27 cellular contexts compared by ENCODE assay signal in genomic region chr14:49934638-49935037, GRCh38. TPM values are rescaled to one million over a fixed set of nuclear protein-coding genes. Genes with fewer than 3 reads are reported as not detected.
DNase-seq lines count a peak whose midpoint lies in the region; ATAC-seq, FAIRE-seq and TF ChIP-seq lines count a peak whose summit lies in the region.
"Had no signal": no experiment of that assay in that cellular context is flagged by ENCODE, and none has a peak within 500 bp of the region (broad histone marks: within the 10 kb centered on the region; RNA-seq: fewer than 3 reads in every experiment).

No MANE protein-coding gene starts in this region.

- RAD21 ChIA-PET in HCT116 (lab: Charles Lee; ENCODE audit: low non-redundant PET in 1 of 2, low total read pairs in 2 of 2, uncharacterized antibody in 2 of 2, unreplicated experiment in 2 of 2): no interaction called here

- no peak overlapping the region for H3K4me3 ChIP-seq in A549
- no peak overlapping the region for H3K4me3 ChIP-seq in HCT116 (replicated peaks in 1 of 2; ENCODE audit: low read depth in 1 of 2, low read length in 2 of 2)
- H3K4me3 ChIP-seq in left lung: no peak overlapping the region
- H3K4me3 ChIP-seq: coronary artery, spleen had no signal

- ATAC-seq in A549: no peak
- no peak for ATAC-seq in HCT116
- peak; percentile 71 for ATAC-seq in left lung
- ATAC-seq: Right ventricle myocardium inferior; stimulated activated effector memory CD8-positive, alpha-beta T cell treated with anti-CD3 and anti-CD28 coated beads, Interleukin-12 subunit alpha, Interleukin-12 subunit beta, amount 100 ng/mL, for 72 hours had no signal

- TF ChIP-seq POLR2A in A549 (IDR thresholded peaks at IDR 0.05; ENCODE audit: low read length) (no peak), HCT116 (IDR thresholded peaks at IDR 0.05; ENCODE audit: borderline replicate concordance, extremely low read depth, insufficient read depth, insufficient read length) (no peak), H54 (IDR thresholded peaks at IDR 0.05; ENCODE audit: low read depth, low read length) (no peak)

- intact Hi-C loops in HCT116 (cut with micrococcal nuclease) (no loop called here), left lung (cut with DNase I) (no loop called here)
- intact Hi-C loops in dendritic cell treated with granulocyte-macrophage colony-stimulating factor and Interleukin-4, amounts not matched to agents 40 ng/mL and 50 ng/mL, for 4 days (cut with micrococcal nuclease): loop anchor here (5.0 kb wide), 2 partner anchors 37 to 38 kb away; no protein-coding TSS in a partner anchor

- no peak overlapping the region for H3K4me3 Mint-ChIP-seq in dendritic cell treated with granulocyte-macrophage colony-stimulating factor and Interleukin-4, amounts not matched to agents 40 ng/mL and 50 ng/mL, for 4 days
- no peak overlapping the region for H3K4me3 Mint-ChIP-seq in activated CD4-positive, alpha-beta memory T cell treated with anti-CD3 and anti-CD28 coated beads, Interleukin-2, amount 10 ng/mL, durations not matched to agents 7 days and 5 days
- H3K4me3 Mint-ChIP-seq: activated naive CD4-positive, alpha-beta T cell treated with anti-CD3 and anti-CD28 coated beads, Interleukin-2, amount 10 ng/mL, durations not matched to agents 7 days and 5 days; naive B cell; stimulated activated effector memory CD8-positive, alpha-beta T cell treated with anti-CD3 and anti-CD28 coated beads, Interleukin-12 subunit alpha, Interleukin-12 subunit beta, amount 100 ng/mL, for 72 hours had no signal

- H3K27ac Mint-ChIP-seq in dendritic cell treated with granulocyte-macrophage colony-stimulating factor and Interleukin-4, amounts not matched to agents 40 ng/mL and 50 ng/mL, for 4 days: peak overlapping the region; percentile 67
- no peak overlapping the region for H3K27ac Mint-ChIP-seq in activated CD4-positive, alpha-beta memory T cell treated with anti-CD3 and anti-CD28 coated beads, Interleukin-2, amount 10 ng/mL, durations not matched to agents 7 days and 5 days
- H3K27ac Mint-ChIP-seq: activated naive CD4-positive, alpha-beta T cell treated with anti-CD3 and anti-CD28 coated beads, Interleukin-2, amount 10 ng/mL, durations not matched to agents 7 days and 5 days; naive B cell; stimulated activated effector memory CD8-positive, alpha-beta T cell treated with anti-CD3 and anti-CD28 coated beads, Interleukin-12 subunit alpha, Interleukin-12 subunit beta, amount 100 ng/mL, for 72 hours had no signal

- DNase-seq in A549 (ENCODE audit: low read depth in 1 of 2, low spot score in 1 of 2) (no peak), HCT116 (ENCODE audit: low read depth, low spot score) (no peak), left lung (no peak), H54 (ENCODE audit: insufficient read length, low spot score) (no peak), HTR-8/SVneo (ENCODE audit: insufficient read length, low spot score) (no peak)
- DNase-seq in activated CD4-positive, alpha-beta memory T cell treated with anti-CD3 and anti-CD28 coated beads, Interleukin-2, amount 10 ng/mL, durations not matched to agents 7 days and 5 days: no peak
- DNase-seq: activated CD4-positive, alpha-beta T cell treated with anti-CD3 and anti-CD28 coated beads, Interleukin-2, amount 50 U/mL, for 1 hour; activated naive CD4-positive, alpha-beta T cell treated with anti-CD3 and anti-CD28 coated beads, Interleukin-2, amount 10 ng/mL, durations not matched to agents 7 days and 5 days; amygdala; C1 segment of cervical spinal cord; Calu3; EL; KG1; naive B cell; NCI-H187 treated with DMSO at 0.1 percent for 48 hours; nucleus accumbens; spleen; stimulated activated CD4-positive, alpha-beta T cell treated with anti-CD3 and anti-CD28 coated beads, Interleukin-2, amount 100 ng/mL, for 48 hours; substantia nigra; T-helper 9 cell; WERI-Rb-1 had no signal

- H3K27me3 Mint-ChIP-seq in dendritic cell treated with granulocyte-macrophage colony-stimulating factor and Interleukin-4, amounts not matched to agents 40 ng/mL and 50 ng/mL, for 4 days: no peaks in the 10 kb centered on the region
- H3K27me3 Mint-ChIP-seq in activated CD4-positive, alpha-beta memory T cell treated with anti-CD3 and anti-CD28 coated beads, Interleukin-2, amount 10 ng/mL, durations not matched to agents 7 days and 5 days: no peaks in the 10 kb centered on the region
- H3K27me3 Mint-ChIP-seq: activated naive CD4-positive, alpha-beta T cell treated with anti-CD3 and anti-CD28 coated beads, Interleukin-2, amount 10 ng/mL, durations not matched to agents 7 days and 5 days; naive B cell had no signal

- no TSS peak for BruUV-seq in HCT116 (replicated peaks; lab: Mats Ljungman, UMichigan)

- no peaks in the 10 kb centered on the region for H3K79me2 ChIP-seq in HCT116 (ENCODE audit: insufficient read depth, low read length)

- no peaks in the 10 kb centered on the region for H4K20me1 ChIP-seq in HCT116 (ENCODE audit: insufficient read depth)

- H3K4me2 ChIP-seq in A549 (no peak overlapping the region), HCT116 (ENCODE audit: low read length) (no peak overlapping the region)

- peak overlapping the region; percentile 10 for H2AFZ ChIP-seq in HCT116 (ENCODE audit: low read depth, low read length, poor library complexity, severe bottlenecking)

- POLR2A ChIA-PET in A549 (lab: Yijun Ruan, JAX): no interaction called here
- POLR2A ChIA-PET in HCT116 (lab: Charles Lee): no interaction called here
- POLR2A ChIA-PET in activated CD4-positive, alpha-beta memory T cell treated with anti-CD3 and anti-CD28 coated beads, Interleukin-2, amount 10 ng/mL, durations not matched to agents 7 days and 5 days (lab: Charles Lee): interaction anchor here (0.7 kb wide), 1 partner anchor 23 kb away, joined by 5 read pairs; no protein-coding TSS in a partner anchor

- no peak overlapping the region for H3K9ac ChIP-seq in HCT116 (ENCODE audit: low read length)

- CTCF ChIA-PET in A549 (lab: Yijun Ruan, JAX) (no interaction called here), HCT116 (lab: Charles Lee) (no interaction called here)
- CTCF ChIA-PET in activated CD4-positive, alpha-beta memory T cell treated with anti-CD3 and anti-CD28 coated beads, Interleukin-2, amount 10 ng/mL, durations not matched to agents 7 days and 5 days (lab: Charles Lee): no interaction called here

- H3K9me3 ChIP-seq in A549 (peaks cover 6% of the 10 kb centered on the region; the same call in 1 of the 3 replicates), HCT116 (ENCODE audit: control insufficient read depth in 1 of 2, insufficient read depth in 1 of 2, low read depth in 1 of 2, low read length in 2 of 2) (no peaks in the 10 kb centered on the region), left lung (no peaks in the 10 kb centered on the region)

- H3K27ac ChIP-seq in A549 (peak overlapping the region in 1 of 2 experiments; percentile 59; a peak in 2 of 6 replicates), HCT116 (ENCODE audit: low read depth, low read length) (no peak overlapping the region), left lung (no peak overlapping the region)
- H3K27ac ChIP-seq: coronary artery, spleen, WERI-Rb-1 had no signal

- no peaks in the 10 kb centered on the region for H3K4me1 ChIP-seq in A549
- H3K4me1 ChIP-seq in HCT116 (ENCODE audit: control insufficient read depth in 1 of 2, insufficient read depth in 2 of 2, low read length in 2 of 2): peaks cover 0 to 7% of the 10 kb centered on the region in 2 experiments; a peak in 3 of 4 replicates
- peaks cover 5 to 7% of the 10 kb centered on the region in 2 donors for H3K4me1 ChIP-seq in left lung

- H3K36me3 ChIP-seq in HCT116 (ENCODE audit: control insufficient read depth in 1 of 2, insufficient read depth in 2 of 2, low read length in 2 of 2) (no peaks in the 10 kb centered on the region; a peak in 1 of 4 replicates), left lung (no peaks in the 10 kb centered on the region)
- H3K36me3 ChIP-seq: spleen, WERI-Rb-1 had no signal

- H3K9me3 Mint-ChIP-seq in dendritic cell treated with granulocyte-macrophage colony-stimulating factor and Interleukin-4, amounts not matched to agents 40 ng/mL and 50 ng/mL, for 4 days: peaks cover 21% of the 10 kb centered on the region
- peaks cover 24% of the 10 kb centered on the region for H3K9me3 Mint-ChIP-seq in activated CD4-positive, alpha-beta memory T cell treated with anti-CD3 and anti-CD28 coated beads, Interleukin-2, amount 10 ng/mL, durations not matched to agents 7 days and 5 days

- H3K27me3 ChIP-seq in HCT116 (ENCODE audit: insufficient read depth, low read length) (no peaks in the 10 kb centered on the region), left lung (no peaks in the 10 kb centered on the region)
- H3K27me3 ChIP-seq: spleen had no signal

- H3K4me1 Mint-ChIP-seq in dendritic cell treated with granulocyte-macrophage colony-stimulating factor and Interleukin-4, amounts not matched to agents 40 ng/mL and 50 ng/mL, for 4 days (ENCODE audit: low read depth): peaks cover 45% of the 10 kb centered on the region
- peaks cover 26% of the 10 kb centered on the region for H3K4me1 Mint-ChIP-seq in activated CD4-positive, alpha-beta memory T cell treated with anti-CD3 and anti-CD28 coated beads, Interleukin-2, amount 10 ng/mL, durations not matched to agents 7 days and 5 days

- H3K9me2 ChIP-seq in HCT116 (ENCODE audit: insufficient read depth): no peaks in the 10 kb centered on the region

- TF ChIP-seq EP300 in A549 (IDR thresholded peaks at IDR 0.05): no peak

- TF ChIP-seq RAD21 in A549 (conservative IDR thresholded peaks at IDR 0.05 in 1 of 2, IDR thresholded peaks at IDR 0.05 in 1 of 2): no peak
- no peak for TF ChIP-seq RAD21 in HCT116 (IDR thresholded peaks at IDR 0.05; ENCODE audit: low read depth)

- H3K36me3 Mint-ChIP-seq in dendritic cell treated with granulocyte-macrophage colony-stimulating factor and Interleukin-4, amounts not matched to agents 40 ng/mL and 50 ng/mL, for 4 days (ENCODE audit: low read depth): peaks cover 13% of the 10 kb centered on the region
- peaks cover 24% of the 10 kb centered on the region for H3K36me3 Mint-ChIP-seq in activated CD4-positive, alpha-beta memory T cell treated with anti-CD3 and anti-CD28 coated beads, Interleukin-2, amount 10 ng/mL, durations not matched to agents 7 days and 5 days (ENCODE audit: low read depth)

- FAIRE-seq in A549 (lab: Jason Lieb, UNC) (no peak), H54 (lab: Jason Lieb, UNC) (no peak), HTR-8/SVneo (lab: Jason Lieb, UNC) (no peak)
- FAIRE-seq: bronchial epithelial cell, urothelium cell line had no signal

- TF ChIP-seq CTCF in A549 (IDR thresholded peaks at IDR 0.05): no peak
- TF ChIP-seq CTCF in HCT116 (IDR thresholded peaks at IDR 0.05 in 2 of 3, conservative IDR thresholded peaks at IDR 0.05 in 1 of 3; ENCODE audit: borderline replicate concordance in 1 of 3, insufficient read depth in 1 of 3, low read depth in 2 of 3, low read length in 2 of 3): no peak
- no peak for TF ChIP-seq CTCF in left lung (IDR thresholded peaks at IDR 0.05)

RNA-seq across cellular contexts. Expression of gene ARF6, which starts 41.8 kb away (rescaled TPM):
- polyA plus RNA-seq in A549 (2011; rRNA removed): 29.8 and 33.3 TPM in 2 replicates
- 39.6 and 44.8 TPM in 2 replicates for polyA plus RNA-seq in A549 (2012; cell fraction: cytosol; rRNA removed)
- 25.8 and 26.2 TPM in 2 replicates for polyA plus RNA-seq in A549 (2012; cell fraction: nucleus; rRNA removed)
- polyA plus RNA-seq in A549 (2017; fragmentation: RNase III; extraction: RNeasy Plus Mini Kit Qiagen cat#74134 plus additional on column Dnase treatment): 47.7 to 54.8 TPM (median 51.0 TPM) in 3 replicates
- 23.4 and 24.2 TPM in 2 replicates for polyA minus RNA-seq in A549 (2011; rRNA and poly(A)+ RNA removed)
- total RNA-seq in HCT116 (2021; ENCODE audit: unreplicated experiment): 88.8 TPM
- 40.5 and 43.0 TPM in 2 replicates for polyA plus RNA-seq in HCT116 (2012)
- 10 to 100 TPM; 73.6 to 89.0 TPM for total RNA-seq in left lung
- 100 to 1,000 TPM; 198 to 199 TPM for total RNA-seq in activated CD4-positive, alpha-beta memory T cell treated with anti-CD3 and anti-CD28 coated beads, Interleukin-2, amount 10 ng/mL, durations not matched to agents 7 days and 5 days
